In the genomic region with DNA sequence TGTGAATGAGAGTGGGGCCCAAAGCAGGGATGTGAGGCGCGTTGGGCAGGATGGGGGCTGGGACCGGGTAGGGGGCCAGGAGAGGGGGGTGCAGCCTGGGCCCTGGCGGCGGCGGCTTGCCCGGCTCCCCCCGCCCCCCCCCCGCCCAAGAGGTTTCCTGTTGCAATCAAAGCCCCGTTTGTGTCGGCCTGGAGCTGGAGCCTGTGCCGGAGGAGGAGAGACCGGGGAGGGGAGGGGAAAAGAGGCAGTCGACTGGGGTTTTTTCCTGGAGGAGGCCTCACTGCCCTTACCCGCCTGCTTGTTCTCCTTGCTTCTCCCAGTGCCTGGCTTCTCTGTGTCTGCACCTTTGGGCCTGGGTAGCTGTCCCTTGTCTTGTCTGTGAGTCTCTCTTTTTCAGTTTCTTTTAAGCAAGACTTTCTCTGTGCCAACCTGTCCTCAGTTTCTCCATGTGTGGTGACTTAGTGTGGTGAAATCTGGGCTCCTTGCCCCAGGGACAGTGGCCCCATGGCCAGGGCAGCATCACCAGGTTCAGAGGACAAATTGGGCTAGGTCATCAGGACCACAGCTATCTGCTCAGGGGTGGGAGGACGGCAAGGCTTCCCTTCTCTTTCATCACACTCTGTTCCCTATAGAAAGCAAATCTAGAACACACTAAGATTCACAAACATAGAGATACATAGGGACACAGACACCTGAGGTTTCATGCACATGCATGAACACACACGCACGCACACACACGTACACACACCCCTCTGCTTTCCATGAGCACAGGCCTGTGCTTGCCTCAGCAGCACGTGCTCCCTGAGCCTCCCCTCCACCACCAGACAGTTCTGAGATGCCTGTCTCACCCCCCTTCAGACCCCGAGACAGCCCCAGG, we compare ENCODE assay signal across 9 cellular contexts. TPM values are rescaled to one million over a fixed set of nuclear protein-coding genes. Genes with fewer than 3 reads are reported as not detected.
DNase-seq lines count a peak whose midpoint lies in the region; ATAC-seq, FAIRE-seq and TF ChIP-seq lines count a peak whose summit lies in the region.
"Had no signal": no experiment of that assay in that cellular context is flagged by ENCODE, and none has a peak within 500 bp of the region (broad histone marks: within the 10 kb centered on the region; RNA-seq: fewer than 3 reads in every experiment).

No MANE protein-coding gene starts in this region.

- H3K36me3 Mint-ChIP-seq in T-helper 17 cell (ENCODE audit: low read depth): peaks cover 17% of the 10 kb centered on the region

- peak overlapping the region; percentile 17 for H3K27ac ChIP-seq in osteoblast (ENCODE audit: low read depth, low read length)

- DNase-seq in COLO829 (ENCODE audit: low spot score): peak; percentile 87
- DNase-seq in T-helper 17 cell: peak in 2 of 3 donors; percentile 27 to 52
- peak; percentile 90 for DNase-seq in epidermal melanocyte (ENCODE audit: insufficient read length, low spot score)
- DNase-seq in osteoblast (ENCODE audit: insufficient read length, low spot score, missing footprints): peak; percentile 87
- DNase-seq in GM10266 (ENCODE audit: extremely low spot score): no peak
- no peak for DNase-seq in H54 (ENCODE audit: insufficient read length, low spot score)
- DNase-seq in DMS153 (lab: John Stamatoyannopoulos, UW): no peak

- H3K9me3 ChIP-seq in T-helper 17 cell (ENCODE audit: control insufficient read depth, low read length, poor library complexity, severe bottlenecking) (no peaks in the 10 kb centered on the region), osteoblast (ENCODE audit: low read depth, low read length) (no peaks in the 10 kb centered on the region)

- peak overlapping the region; percentile 95 for H3K27ac Mint-ChIP-seq in T-helper 17 cell

- peaks cover 68% of the 10 kb centered on the region for H3K4me1 Mint-ChIP-seq in T-helper 17 cell

- no peaks in the 10 kb centered on the region for H3K36me3 ChIP-seq in osteoblast (ENCODE audit: insufficient read depth, low read length)

- peak overlapping the region; percentile 65 for H2AFZ ChIP-seq in osteoblast (ENCODE audit: low read length)

- no peak overlapping the region for H3K4me3 ChIP-seq in osteoblast (ENCODE audit: insufficient read depth, low read length)

- TF ChIP-seq CTCF in osteoblast (IDR thresholded peaks at IDR 0.05; ENCODE audit: extremely low read depth, low read depth, low read length): no peak
- no peak for TF ChIP-seq CTCF in GM10266 (IDR thresholded peaks at IDR 0.05; ENCODE audit: control insufficient read depth, insufficient read depth, low read depth, missing control alignments)

- no peaks in the 10 kb centered on the region for H3K27me3 Mint-ChIP-seq in T-helper 17 cell

- H3K4me2 ChIP-seq in osteoblast (ENCODE audit: insufficient read depth, low read length): no peak overlapping the region

- FAIRE-seq in H54 (lab: Jason Lieb, UNC): no peak

- H4K20me1 ChIP-seq in osteoblast (ENCODE audit: insufficient read depth, low read length): no peaks in the 10 kb centered on the region

- H3K4me1 ChIP-seq in osteoblast (ENCODE audit: insufficient read depth, low read length): peaks cover 43% of the 10 kb centered on the region

- peak overlapping the region; percentile 100 for H3K4me3 Mint-ChIP-seq in T-helper 17 cell

- ATAC-seq in T-helper 17 cell (no peak), HG03175 (IDR thresholded peaks at IDR 0.05; ENCODE audit: unreplicated experiment) (no peak)

- peaks cover 11% of the 10 kb centered on the region for H3K79me2 ChIP-seq in osteoblast (ENCODE audit: insufficient read depth, low read length)

- no peaks in the 10 kb centered on the region for H3K27me3 ChIP-seq in osteoblast (ENCODE audit: insufficient read depth, low read length)

- no peak for TF ChIP-seq POLR2A in H54 (IDR thresholded peaks at IDR 0.05; ENCODE audit: low read depth, low read length)

RNA-seq across cellular contexts. Expression of a gene that starts 8.4 kb away (rescaled TPM):
- 10 to 100 TPM; 57.6 to 57.8 TPM for total RNA-seq in T-helper 17 cell
- 46.6 and 49.9 TPM in 2 replicates for total RNA-seq in osteoblast

RNA-seq across cellular contexts. Expression of a gene that starts 16.6 kb away (rescaled TPM):
- total RNA-seq in T-helper 17 cell: 100 to 1,000 TPM; 306 to 367 TPM
- 0.88 and 1.1 TPM in 2 replicates for total RNA-seq in osteoblast
- total RNA-seq: dermis microvascular lymphatic vessel endothelial cell had no signal

RNA-seq across cellular contexts. Expression of a gene that starts 42.9 kb away (rescaled TPM):
- total RNA-seq in T-helper 17 cell: 10 to 100 TPM; 57.2 to 61.0 TPM
- total RNA-seq in osteoblast: 9.1 and 9.4 TPM in 2 replicates

RNA-seq across cellular contexts. Expression of a gene that starts 43.1 kb away (rescaled TPM):
- 10 to 100 TPM; 24.3 to 34.6 TPM for total RNA-seq in T-helper 17 cell
- total RNA-seq in osteoblast: 14.7 and 19.5 TPM in 2 replicates

RNA-seq across cellular contexts. Expression of a gene that starts 44.5 kb away (rescaled TPM):
- total RNA-seq in T-helper 17 cell (under 1 TPM; 0.30 to 0.83 TPM), osteoblast (0.72 and 1.8 TPM in 2 replicates)

Comparison
In these comparisons a context has a peak if more than half of its experiments do, and no peak if none do; other contexts are left out.
1. DNase-seq: peak in COLO829 (single experiment), T-helper 17 cell (2 of 3), epidermal melanocyte (single experiment) and osteoblast (single experiment); none in GM10266 (single experiment), H54 (single experiment) and DMS153 (single experiment).
2. RNA of a gene that starts 16.6 kb away (total RNA-seq): 306 to 367 TPM in T-helper 17 cell; 0.88 to 1.1 TPM in osteoblast; every median in the first group is over 100 times any median in the second.